1 cellular context compared by ENCODE assay signal in the genomic region with DNA sequence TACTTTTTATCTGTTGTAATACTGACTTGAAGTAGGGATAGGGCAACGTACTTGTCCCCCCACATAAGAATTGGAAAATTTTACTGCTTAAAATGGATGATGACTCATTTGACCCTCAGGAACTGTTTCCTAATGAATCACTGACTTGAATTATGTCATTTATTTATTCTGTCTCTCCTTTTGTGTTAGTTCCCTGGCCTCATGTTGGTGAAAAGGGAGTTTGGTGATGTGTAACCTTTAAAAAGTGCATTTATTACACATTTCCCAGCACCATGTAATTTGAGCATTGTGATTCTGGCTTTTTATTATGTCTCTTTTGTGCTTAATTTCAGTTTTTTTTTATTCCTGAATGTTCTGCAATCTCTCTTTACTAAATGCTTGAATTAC.
TF ChIP-seq lines count a peak whose summit lies in the region.

No MANE protein-coding gene starts in this region.

TF ChIP-seq in K562, 482 proteins besides CTCF, POLR2A, EP300 and RAD21 (continued from another document):
- TF ChIP-seq, protein P1, sequence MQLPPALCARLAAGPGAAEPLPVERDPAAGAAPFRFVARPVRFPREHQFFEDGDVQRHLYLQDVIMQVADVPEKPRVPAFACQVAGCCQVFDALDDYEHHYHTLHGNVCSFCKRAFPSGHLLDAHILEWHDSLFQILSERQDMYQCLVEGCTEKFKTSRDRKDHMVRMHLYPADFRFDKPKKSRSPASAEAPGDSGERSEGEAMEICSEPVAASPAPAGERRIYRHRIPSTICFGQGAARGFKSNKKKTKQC (CRISPR knock-in tag; IDR thresholded peaks at IDR 0.05): no peak
- TF ChIP-seq KLF1 (tag; IDR thresholded peaks at IDR 0.05) (no peak), DIDO1 (tag; IDR thresholded peaks at IDR 0.05; ENCODE audit: low read depth) (no peak), CREM (IDR thresholded peaks at IDR 0.05; ENCODE audit: low read depth) (no peak), KDM5B (IDR thresholded peaks at IDR 0.05; ENCODE audit: insufficient replicate concordance, low read depth, low read length) (no peak), ZFP36 (IDR thresholded peaks at IDR 0.05; ENCODE audit: low read depth, low read length, partially characterized antibody) (no peak), ZSCAN29 (IDR thresholded peaks at IDR 0.05) (no peak), CSDE1 (IDR thresholded peaks at IDR 0.05) (no peak), HNRNPL (IDR thresholded peaks at IDR 0.05; ENCODE audit: low read depth, low read length) (no peak), JUN (IDR thresholded peaks at IDR 0.05; ENCODE audit: borderline replicate concordance, low read depth, low read length) (0 out of 2 replicates have a peak, but pooled peaks have one; percentile 64), JUN (CRISPR knock-in tag; IDR thresholded peaks at IDR 0.05; ENCODE audit: borderline replicate concordance) (no peak), MTA1 (IDR thresholded peaks at IDR 0.05; ENCODE audit: borderline replicate concordance) (no peak), ARHGAP35 (IDR thresholded peaks at IDR 0.05; ENCODE audit: partially characterized antibody) (no peak), U2AF2 (optimal IDR thresholded peaks at IDR 0.05; ENCODE audit: low read depth, low read length) (no peak), HIVEP1 (CRISPR knock-in tag; IDR thresholded peaks at IDR 0.05) (no peak), ZNF76 (CRISPR knock-in tag; IDR thresholded peaks at IDR 0.05; ENCODE audit: borderline replicate concordance) (no peak), ARID2 (IDR thresholded peaks at IDR 0.05) (no peak), NONO (IDR thresholded peaks at IDR 0.05; ENCODE audit: low read depth in 2 of 2, low read length in 1 of 2) (no peak), MEIS2 (IDR thresholded peaks at IDR 0.05; ENCODE audit: partially characterized antibody) (peak; percentile 19), POLR2AphosphoS5 (IDR thresholded peaks at IDR 0.05; ENCODE audit: control insufficient read depth, insufficient read depth, low read depth, low read length) (no peak), FOSL1 (tag; conservative IDR thresholded peaks at IDR 0.05) (peak; percentile 53), ZNF184 (CRISPR knock-in tag; IDR thresholded peaks at IDR 0.05) (no peak), MYNN (IDR thresholded peaks at IDR 0.05) (no peak), MYNN (CRISPR knock-in tag; IDR thresholded peaks at IDR 0.05) (no peak), RHOXF2B (CRISPR knock-in tag; conservative IDR thresholded peaks at IDR 0.05) (no peak), JUND (IDR thresholded peaks at IDR 0.05; ENCODE audit: borderline replicate concordance, low read depth, low read length) (no peak), JUND (tag; IDR thresholded peaks at IDR 0.05; ENCODE audit: borderline replicate concordance, low read depth, low read length) (peak; percentile 12; the same call in 1 of the 3 replicates), CBX2 (IDR thresholded peaks at IDR 0.05; ENCODE audit: insufficient read depth, low read length, poor library complexity, severe bottlenecking) (no peak), ETV1 (tag; conservative IDR thresholded peaks at IDR 0.05; ENCODE audit: low read depth) (no peak)
- TF ChIP-seq, protein P2, sequence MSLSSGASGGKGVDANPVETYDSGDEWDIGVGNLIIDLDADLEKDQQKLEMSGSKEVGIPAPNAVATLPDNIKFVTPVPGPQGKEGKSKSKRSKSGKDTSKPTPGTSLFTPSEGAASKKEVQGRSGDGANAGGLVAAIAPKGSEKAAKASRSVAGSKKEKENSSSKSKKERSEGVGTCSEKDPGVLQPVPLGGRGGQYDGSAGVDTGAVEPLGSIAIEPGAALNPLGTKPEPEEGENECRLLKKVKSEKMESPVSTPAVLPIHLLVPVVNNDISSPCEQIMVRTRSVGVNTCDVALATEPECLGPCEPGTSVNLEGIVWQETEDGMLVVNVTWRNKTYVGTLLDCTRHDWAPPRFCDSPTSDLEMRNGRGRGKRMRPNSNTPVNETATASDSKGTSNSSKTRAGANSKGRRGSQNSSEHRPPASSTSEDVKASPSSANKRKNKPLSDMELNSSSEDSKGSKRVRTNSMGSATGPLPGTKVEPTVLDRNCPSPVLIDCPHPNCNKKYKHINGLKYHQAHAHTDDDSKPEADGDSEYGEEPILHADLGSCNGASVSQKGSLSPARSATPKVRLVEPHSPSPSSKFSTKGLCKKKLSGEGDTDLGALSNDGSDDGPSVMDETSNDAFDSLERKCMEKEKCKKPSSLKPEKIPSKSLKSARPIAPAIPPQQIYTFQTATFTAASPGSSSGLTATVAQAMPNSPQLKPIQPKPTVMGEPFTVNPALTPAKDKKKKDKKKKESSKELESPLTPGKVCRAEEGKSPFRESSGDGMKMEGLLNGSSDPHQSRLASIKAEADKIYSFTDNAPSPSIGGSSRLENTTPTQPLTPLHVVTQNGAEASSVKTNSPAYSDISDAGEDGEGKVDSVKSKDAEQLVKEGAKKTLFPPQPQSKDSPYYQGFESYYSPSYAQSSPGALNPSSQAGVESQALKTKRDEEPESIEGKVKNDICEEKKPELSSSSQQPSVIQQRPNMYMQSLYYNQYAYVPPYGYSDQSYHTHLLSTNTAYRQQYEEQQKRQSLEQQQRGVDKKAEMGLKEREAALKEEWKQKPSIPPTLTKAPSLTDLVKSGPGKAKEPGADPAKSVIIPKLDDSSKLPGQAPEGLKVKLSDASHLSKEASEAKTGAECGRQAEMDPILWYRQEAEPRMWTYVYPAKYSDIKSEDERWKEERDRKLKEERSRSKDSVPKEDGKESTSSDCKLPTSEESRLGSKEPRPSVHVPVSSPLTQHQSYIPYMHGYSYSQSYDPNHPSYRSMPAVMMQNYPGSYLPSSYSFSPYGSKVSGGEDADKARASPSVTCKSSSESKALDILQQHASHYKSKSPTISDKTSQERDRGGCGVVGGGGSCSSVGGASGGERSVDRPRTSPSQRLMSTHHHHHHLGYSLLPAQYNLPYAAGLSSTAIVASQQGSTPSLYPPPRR (CRISPR knock-in tag; IDR thresholded peaks at IDR 0.05; ENCODE audit: borderline replicate concordance): no peak
- TF ChIP-seq, protein P3, sequence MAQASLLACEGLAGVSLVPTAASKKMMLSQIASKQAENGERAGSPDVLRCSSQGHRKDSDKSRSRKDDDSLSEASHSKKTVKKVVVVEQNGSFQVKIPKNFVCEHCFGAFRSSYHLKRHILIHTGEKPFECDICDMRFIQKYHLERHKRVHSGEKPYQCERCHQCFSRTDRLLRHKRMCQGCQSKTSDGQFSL (CRISPR knock-in tag; IDR thresholded peaks at IDR 0.05): no peak
- TF ChIP-seq, protein P3 (tag; IDR thresholded peaks at IDR 0.05): no peak
- TF ChIP-seq, protein P4, sequence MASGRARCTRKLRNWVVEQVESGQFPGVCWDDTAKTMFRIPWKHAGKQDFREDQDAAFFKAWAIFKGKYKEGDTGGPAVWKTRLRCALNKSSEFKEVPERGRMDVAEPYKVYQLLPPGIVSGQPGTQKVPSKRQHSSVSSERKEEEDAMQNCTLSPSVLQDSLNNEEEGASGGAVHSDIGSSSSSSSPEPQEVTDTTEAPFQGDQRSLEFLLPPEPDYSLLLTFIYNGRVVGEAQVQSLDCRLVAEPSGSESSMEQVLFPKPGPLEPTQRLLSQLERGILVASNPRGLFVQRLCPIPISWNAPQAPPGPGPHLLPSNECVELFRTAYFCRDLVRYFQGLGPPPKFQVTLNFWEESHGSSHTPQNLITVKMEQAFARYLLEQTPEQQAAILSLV (tag; IDR thresholded peaks at IDR 0.05): no peak
- TF ChIP-seq, protein P5, sequence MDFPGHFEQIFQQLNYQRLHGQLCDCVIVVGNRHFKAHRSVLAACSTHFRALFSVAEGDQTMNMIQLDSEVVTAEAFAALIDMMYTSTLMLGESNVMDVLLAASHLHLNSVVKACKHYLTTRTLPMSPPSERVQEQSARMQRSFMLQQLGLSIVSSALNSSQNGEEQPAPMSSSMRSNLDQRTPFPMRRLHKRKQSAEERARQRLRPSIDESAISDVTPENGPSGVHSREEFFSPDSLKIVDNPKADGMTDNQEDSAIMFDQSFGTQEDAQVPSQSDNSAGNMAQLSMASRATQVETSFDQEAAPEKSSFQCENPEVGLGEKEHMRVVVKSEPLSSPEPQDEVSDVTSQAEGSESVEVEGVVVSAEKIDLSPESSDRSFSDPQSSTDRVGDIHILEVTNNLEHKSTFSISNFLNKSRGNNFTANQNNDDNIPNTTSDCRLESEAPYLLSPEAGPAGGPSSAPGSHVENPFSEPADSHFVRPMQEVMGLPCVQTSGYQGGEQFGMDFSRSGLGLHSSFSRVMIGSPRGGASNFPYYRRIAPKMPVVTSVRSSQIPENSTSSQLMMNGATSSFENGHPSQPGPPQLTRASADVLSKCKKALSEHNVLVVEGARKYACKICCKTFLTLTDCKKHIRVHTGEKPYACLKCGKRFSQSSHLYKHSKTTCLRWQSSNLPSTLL (IDR thresholded peaks at IDR 0.05): no peak
- TF ChIP-seq, protein P6, sequence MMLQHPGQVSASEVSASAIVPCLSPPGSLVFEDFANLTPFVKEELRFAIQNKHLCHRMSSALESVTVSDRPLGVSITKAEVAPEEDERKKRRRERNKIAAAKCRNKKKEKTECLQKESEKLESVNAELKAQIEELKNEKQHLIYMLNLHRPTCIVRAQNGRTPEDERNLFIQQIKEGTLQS (IDR thresholded peaks at IDR 0.05): peak; percentile 82
- TF ChIP-seq, protein P6 (CRISPR knock-in tag; conservative IDR thresholded peaks at IDR 0.05): no peak
- TF ChIP-seq, protein P7, sequence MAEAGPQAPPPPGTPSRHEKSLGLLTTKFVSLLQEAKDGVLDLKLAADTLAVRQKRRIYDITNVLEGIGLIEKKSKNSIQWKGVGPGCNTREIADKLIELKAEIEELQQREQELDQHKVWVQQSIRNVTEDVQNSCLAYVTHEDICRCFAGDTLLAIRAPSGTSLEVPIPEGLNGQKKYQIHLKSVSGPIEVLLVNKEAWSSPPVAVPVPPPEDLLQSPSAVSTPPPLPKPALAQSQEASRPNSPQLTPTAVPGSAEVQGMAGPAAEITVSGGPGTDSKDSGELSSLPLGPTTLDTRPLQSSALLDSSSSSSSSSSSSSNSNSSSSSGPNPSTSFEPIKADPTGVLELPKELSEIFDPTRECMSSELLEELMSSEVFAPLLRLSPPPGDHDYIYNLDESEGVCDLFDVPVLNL (CRISPR knock-in tag; IDR thresholded peaks at IDR 0.05; ENCODE audit: low read depth): no peak
